Comparison of ENCODE assay signal across 8 cellular contexts in the genomic region with DNA sequence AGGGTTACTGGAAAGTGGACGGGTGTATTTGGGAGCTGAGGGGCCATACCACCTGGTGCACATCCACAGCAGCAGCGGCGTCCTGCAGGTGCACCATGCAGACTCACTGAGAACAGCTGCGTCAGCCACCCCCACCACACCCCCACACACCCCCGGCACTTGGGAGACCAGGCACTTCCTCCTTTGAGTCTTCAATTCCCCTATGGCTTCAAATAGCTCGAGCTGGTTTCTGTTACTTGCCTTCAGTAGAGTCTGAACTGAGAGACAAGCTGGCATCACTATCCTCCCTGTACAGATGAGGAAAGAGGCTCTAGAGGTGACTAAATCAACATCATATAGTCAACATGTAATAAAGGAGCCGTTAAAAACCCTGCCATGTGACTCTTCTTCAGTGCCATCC. TPM values are rescaled to one million over a fixed set of nuclear protein-coding genes. Genes with fewer than 3 reads are reported as not detected.
DNase-seq lines count a peak whose midpoint lies in the region; ATAC-seq, FAIRE-seq and TF ChIP-seq lines count a peak whose summit lies in the region.

No MANE protein-coding gene starts in this region.

- H3K36me3 ChIP-seq in OCI-LY3 (replicated peaks; ENCODE audit: low read depth, low read length) (no peaks in the 10 kb centered on the region), kidney (ENCODE audit: control insufficient read depth in 1 of 2, insufficient read depth in 2 of 2, low read length in 2 of 2) (no peaks in the 10 kb centered on the region)

- TF ChIP-seq CTCF in GM12865 (IDR thresholded peaks at IDR 0.05; ENCODE audit: insufficient read depth, low read depth, low read length, missing control alignments) (no peak), HL-60 (IDR thresholded peaks at IDR 0.05; ENCODE audit: insufficient read depth, low read length) (no peak), OCI-LY3 (IDR thresholded peaks at IDR 0.05; ENCODE audit: low read depth, low read length) (no peak), kidney (IDR thresholded peaks at IDR 0.05; ENCODE audit: borderline replicate concordance, extremely low read depth, insufficient read depth) (no peak)

- H3K4me2 ChIP-seq in OCI-LY3 (ENCODE audit: low read length), result peak overlapping the region; percentile 94

- H3K9me3 ChIP-seq in OCI-LY3 (ENCODE audit: insufficient read depth, low read length) (no peaks in the 10 kb centered on the region), kidney (ENCODE audit: control insufficient read depth in 1 of 2, low read length in 2 of 2) (no peaks in the 10 kb centered on the region)

- H3K9ac ChIP-seq in OCI-LY3 (ENCODE audit: low read length), result peak overlapping the region; percentile 34; the same call in 1 of the 2 replicates
- no peak overlapping the region for H3K9ac ChIP-seq in kidney (ENCODE audit: low read length in 2 of 2)

- no peaks in the 10 kb centered on the region for H4K20me1 ChIP-seq in OCI-LY3 (ENCODE audit: insufficient read depth, low read length)

- DNase-seq in GM12865 (ENCODE audit: low read depth) (peak; percentile 91), HL-60 (ENCODE audit: low read depth in 1 of 2, low spot score in 1 of 2) (peak; percentile 73 to 90), kidney (peak; percentile 85), LoVo (ENCODE audit: low spot score) (no peak), ACHN (no peak), NCI-H226 (no peak)

- H3K4me3 ChIP-seq in GM12865 (ENCODE audit: low read depth, low read length) (no peak overlapping the region), HL-60 (replicated peaks; ENCODE audit: insufficient read depth, low read length) (no peak overlapping the region), OCI-LY3 (ENCODE audit: low read length) (peak overlapping the region; percentile 68), kidney (ENCODE audit: low read length in 2 of 2) (no peak overlapping the region)

- H3K4me1 ChIP-seq in OCI-LY3 (ENCODE audit: low read length), result peaks cover 56% of the 10 kb centered on the region
- peaks cover 50 to 52% of the 10 kb centered on the region in 2 donors for H3K4me1 ChIP-seq in kidney (ENCODE audit: control insufficient read depth in 1 of 2, insufficient read depth in 1 of 2, low read depth in 1 of 2, low read length in 2 of 2)

- no peak for FAIRE-seq in kidney (lab: Jason Lieb, UNC)

- intact Hi-C loops in kidney (cut with DNase I), result no loop called here

- no peak overlapping the region; the same call in 1 of the 2 replicates for H3K27ac ChIP-seq in HL-60 (replicated peaks)
- H3K27ac ChIP-seq in OCI-LY3 (ENCODE audit: low read length), result peak overlapping the region; percentile 71
- peak overlapping the region in 1 of 2 donors; percentile 27 for H3K27ac ChIP-seq in kidney (ENCODE audit: low read depth in 2 of 2, low read length in 2 of 2)

- peak; percentile 73 for ATAC-seq in GM21390 (IDR thresholded peaks at IDR 0.05; ENCODE audit: unreplicated experiment)

- H3K27me3 ChIP-seq in HL-60 (ENCODE audit: insufficient read depth, poor library complexity, severe bottlenecking) (no peaks in the 10 kb centered on the region), OCI-LY3 (ENCODE audit: low read depth, low read length) (peaks cover 26% of the 10 kb centered on the region)

- in situ Hi-C loops in ACHN (cut with HindIII; ENCODE audit: low pct_ligation_motif_present, low pct_unique_long_range_greater_than_20kb, low sequenced_read_pairs), result no loop called here

- no peak overlapping the region for H2AFZ ChIP-seq in OCI-LY3 (ENCODE audit: low read depth, low read length)

- H3K79me2 ChIP-seq in OCI-LY3 (ENCODE audit: low read length), result no peaks in the 10 kb centered on the region

RNA-seq across cellular contexts. Expression of a gene that starts 15.4 kb away (rescaled TPM):
- 52.3 TPM for total RNA-seq in kidney
- 33.0 TPM for polyA plus RNA-seq in kidney (ENCODE audit: insufficient read depth, low read depth, low replicate concordance)

RNA-seq across cellular contexts. Expression of a gene that starts 48.3 kb away (rescaled TPM):
- total RNA-seq in kidney, result 92.5 TPM
- polyA plus RNA-seq in kidney (ENCODE audit: insufficient read depth, low read depth, low replicate concordance), result 26.0 TPM

Comparison
In these comparisons a context has a peak if more than half of its experiments do, and no peak if none do; other contexts are left out.
1. DNase-seq: peak in GM12865 (single experiment), HL-60 (2 of 2) and kidney (single experiment); none in LoVo (single experiment), ACHN (single experiment) and NCI-H226 (single experiment).